ENCODE assay signal across 1 cellular context in genomic region chr13:40787062-40787461, GRCh38.
A peak's percentile ranks its signal among the peaks of the same experiment; 100 is the strongest.
TF ChIP-seq lines count a peak whose summit lies in the region.

No MANE protein-coding gene starts in this region.

TF ChIP-seq in HEK293, 187 proteins besides CTCF, POLR2A, EP300 and RAD21 (continued from another document):
- no peak for TF ChIP-seq ZNF311 (tag by site-specific recombination; IDR thresholded peaks at IDR 0.05; ENCODE audit: borderline replicate concordance)
- TF ChIP-seq ZNF280C (tag by site-specific recombination; IDR thresholded peaks at IDR 0.05): no peak
- TF ChIP-seq ZNF146 (tag by site-specific recombination; IDR thresholded peaks at IDR 0.05): no peak
- TF ChIP-seq HIC1 (tag by site-specific recombination; IDR thresholded peaks at IDR 0.05): peak; percentile 75
- TF ChIP-seq WT1 (tag by site-specific recombination; IDR thresholded peaks at IDR 0.05): peak; percentile 67
- no peak for TF ChIP-seq BCL11A (tag by site-specific recombination; IDR thresholded peaks at IDR 0.05; ENCODE audit: low read depth)
- TF ChIP-seq ZNF488 (tag by site-specific recombination; IDR thresholded peaks at IDR 0.05): no peak
- TF ChIP-seq ZNF544 (tag by site-specific recombination; IDR thresholded peaks at IDR 0.05): no peak
- no peak for TF ChIP-seq ZBTB26 (tag by site-specific recombination; optimal IDR thresholded peaks at IDR 0.05)
- no peak for TF ChIP-seq ZBTB10 (tag by site-specific recombination; IDR thresholded peaks at IDR 0.05)
- TF ChIP-seq SP7 (tag by site-specific recombination; IDR thresholded peaks at IDR 0.05): peak; percentile 68; the same call in 1 of the 2 replicates
- TF ChIP-seq ZNF837 (tag by site-specific recombination; IDR thresholded peaks at IDR 0.05): no peak
- no peak for TF ChIP-seq ZNF664 (tag by site-specific recombination; IDR thresholded peaks at IDR 0.05)
- TF ChIP-seq ATF2 (tag by site-specific recombination; IDR thresholded peaks at IDR 0.05; ENCODE audit: low read depth): peak; percentile 78
- no peak for TF ChIP-seq ZNF112 (tag by site-specific recombination; IDR thresholded peaks at IDR 0.05)
